Comparison of ENCODE assay signal across 8 cellular contexts in genomic region chr5:175907484-175907883, GRCh38. TPM values are rescaled to one million over a fixed set of nuclear protein-coding genes. Genes with fewer than 3 reads are reported as not detected.
"Had no signal": no experiment of that assay in that cellular context is flagged by ENCODE, and none has a peak within 500 bp of the region (broad histone marks: within the 10 kb centered on the region; RNA-seq: fewer than 3 reads in every experiment).

No MANE protein-coding gene starts in this region.

RNA-seq across cellular contexts. Expression of gene CPLX2, which starts 36.1 kb away (rescaled TPM):
- total RNA-seq: LHCN-M2, MCF 10A, OCI-LY7, PC-9, Right ventricle myocardium inferior, RPMI7951, SJCRH30, SK-MEL-5 had no signal
